Comparison of ENCODE assay signal across 24 cellular contexts in the genomic region with DNA sequence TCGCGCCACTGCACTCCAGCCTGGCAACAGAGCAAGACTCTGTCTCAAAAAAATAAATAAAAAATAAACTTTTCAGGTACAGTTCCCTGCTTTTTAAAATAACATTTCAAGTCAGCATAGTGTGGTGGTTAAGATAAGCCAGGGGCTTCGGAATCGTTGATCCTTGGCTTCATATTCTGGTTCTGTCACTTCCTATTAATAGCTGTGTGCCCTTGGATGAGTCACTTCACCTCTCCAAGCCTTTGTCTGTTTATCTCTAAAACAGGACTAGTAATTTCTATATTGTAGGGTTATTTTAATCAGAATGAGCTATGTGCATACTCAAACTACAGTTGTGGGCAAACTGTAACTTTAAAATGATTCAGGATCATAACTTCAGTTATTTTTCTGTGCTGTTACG. TPM values are rescaled to one million over a fixed set of nuclear protein-coding genes. Genes with fewer than 3 reads are reported as not detected.
DNase-seq lines count a peak whose midpoint lies in the region; ATAC-seq and TF ChIP-seq lines count a peak whose summit lies in the region.
"Had no signal": no experiment of that assay in that cellular context is flagged by ENCODE, and none has a peak within 500 bp of the region (broad histone marks: within the 10 kb centered on the region; RNA-seq: fewer than 3 reads in every experiment).

No MANE protein-coding gene starts in this region.

- H3K4me3 ChIP-seq in gastrocnemius medialis (no peak overlapping the region), suprapubic skin (no peak overlapping the region)
- H3K4me3 ChIP-seq: lung, SJCRH30, testis had no signal

- no peak for TF ChIP-seq EP300 in suprapubic skin (IDR thresholded peaks at IDR 0.05)

- peaks cover 0 to 16% of the 10 kb centered on the region in 2 donors for H3K4me1 ChIP-seq in gastrocnemius medialis
- H3K4me1 ChIP-seq in suprapubic skin = no peaks in the 10 kb centered on the region
- H3K4me1 ChIP-seq: Caco-2, parathyroid adenoma, SJCRH30, testis had no signal

- H3K27me3 ChIP-seq in gastrocnemius medialis = no peaks in the 10 kb centered on the region
- H3K27me3 ChIP-seq in suprapubic skin = no peaks in the 10 kb centered on the region
- H3K27me3 ChIP-seq: SJCRH30, testis had no signal

- H3K36me3 ChIP-seq in gastrocnemius medialis (peaks cover 0 to 63% of the 10 kb centered on the region in 2 donors), suprapubic skin (peaks cover 65% of the 10 kb centered on the region)

- intact Hi-C loops in Right ventricle myocardium superior (cut with DNase I) (no loop called here), Right ventricle myocardium inferior (cut with DNase I) (no loop called here), left ventricle myocardium superior (cut with micrococcal nuclease) (no loop called here), gastrocnemius medialis (cut with DNase I; ENCODE audit: low total_unique reads) (no loop called here)

- DNase-seq in Right ventricle myocardium superior (no peak), Right ventricle myocardium inferior (ENCODE audit: missing footprints) (no peak), amniotic epithelial cell (ENCODE audit: low read depth) (peak; percentile 59), left ventricle myocardium superior (no peak), gastrocnemius medialis (no peak), AG08395 (ENCODE audit: low spot score) (no peak), suprapubic skin (ENCODE audit: low spot score in 2 of 2) (no peak), midbrain (lab: John Stamatoyannopoulos, UW) (no peak)
- DNase-seq: activated CD4-positive, CD25-positive, alpha-beta regulatory T cell; activated CD8-positive, alpha-beta T cell treated with anti-CD3 and anti-CD28 coated beads for 36 hours; activated naive CD4-positive, alpha-beta T cell treated with Interleukin-2 at 50 U/mL for 16 hours; amygdala; Caco-2; H9; head of caudate nucleus; immature natural killer cell; naive thymus-derived CD8-positive, alpha-beta T cell; NCI-H748 treated with DMSO at 0.1 percent for 48 hours; SJCRH30; T-helper 2 cell; testis had no signal

- ATAC-seq in Right ventricle myocardium superior (ENCODE audit: poor library complexity) = peak; percentile 79
- no peak for ATAC-seq in Right ventricle myocardium inferior
- peak; percentile 86 for ATAC-seq in left ventricle myocardium superior
- ATAC-seq in gastrocnemius medialis = peak; percentile 91 to 95
- ATAC-seq: activated CD8-positive, alpha-beta T cell treated with anti-CD3 and anti-CD28 coated beads for 36 hours; naive thymus-derived CD8-positive, alpha-beta T cell; stimulated activated memory B cell treated with anti-CD40 and anti-IgM and Interleukin-4, amounts not matched to agents 10 μg/mL and 1 μg/mL and 100 μg/mL, for 72 hours had no signal

- TF ChIP-seq POLR2A in gastrocnemius medialis (IDR thresholded peaks at IDR 0.05) = no peak
- no peak for TF ChIP-seq POLR2A in suprapubic skin (IDR thresholded peaks at IDR 0.05)

- peak overlapping the region; percentile 38 to 76 (median 56) for H3K27ac ChIP-seq in gastrocnemius medialis
- no peak overlapping the region for H3K27ac ChIP-seq in suprapubic skin
- H3K27ac ChIP-seq: parathyroid adenoma, SJCRH30, testis had no signal

- TF ChIP-seq CTCF in gastrocnemius medialis (IDR thresholded peaks at IDR 0.05 in 4 of 5, conservative IDR thresholded peaks at IDR 0.05 in 1 of 5) (no peak), suprapubic skin (IDR thresholded peaks at IDR 0.05) (no peak)

- in situ Hi-C loops in gastrocnemius medialis (cut with MboI; ENCODE audit: low sequenced_read_pairs in 4 of 4) = no loop called here

- WGBS in suprapubic skin = 86% methylated on average over 5 of the region's 5 CpGs

- H3K9me3 ChIP-seq in gastrocnemius medialis = no peaks in the 10 kb centered on the region
- H3K9me3 ChIP-seq in suprapubic skin = no peaks in the 10 kb centered on the region
- H3K9me3 ChIP-seq: Caco-2, SJCRH30, testis had no signal

RNA-seq across cellular contexts. Expression of gene SENP5, which starts 53.8 kb away (rescaled TPM):
- total RNA-seq in Right ventricle myocardium superior (18.0 TPM), Right ventricle myocardium inferior (15.8 TPM), left ventricle myocardium superior (19.6 TPM), gastrocnemius medialis (10 to 100 TPM; 21.4 to 42.7 (median 31.7) TPM), suprapubic skin (100 to 1,000 TPM in 1 of 4 donors, 10 to 100 TPM in 3; 34.9 to 112 (median 37.7) TPM)
